8 cellular contexts compared by ENCODE assay signal in the genomic region with DNA sequence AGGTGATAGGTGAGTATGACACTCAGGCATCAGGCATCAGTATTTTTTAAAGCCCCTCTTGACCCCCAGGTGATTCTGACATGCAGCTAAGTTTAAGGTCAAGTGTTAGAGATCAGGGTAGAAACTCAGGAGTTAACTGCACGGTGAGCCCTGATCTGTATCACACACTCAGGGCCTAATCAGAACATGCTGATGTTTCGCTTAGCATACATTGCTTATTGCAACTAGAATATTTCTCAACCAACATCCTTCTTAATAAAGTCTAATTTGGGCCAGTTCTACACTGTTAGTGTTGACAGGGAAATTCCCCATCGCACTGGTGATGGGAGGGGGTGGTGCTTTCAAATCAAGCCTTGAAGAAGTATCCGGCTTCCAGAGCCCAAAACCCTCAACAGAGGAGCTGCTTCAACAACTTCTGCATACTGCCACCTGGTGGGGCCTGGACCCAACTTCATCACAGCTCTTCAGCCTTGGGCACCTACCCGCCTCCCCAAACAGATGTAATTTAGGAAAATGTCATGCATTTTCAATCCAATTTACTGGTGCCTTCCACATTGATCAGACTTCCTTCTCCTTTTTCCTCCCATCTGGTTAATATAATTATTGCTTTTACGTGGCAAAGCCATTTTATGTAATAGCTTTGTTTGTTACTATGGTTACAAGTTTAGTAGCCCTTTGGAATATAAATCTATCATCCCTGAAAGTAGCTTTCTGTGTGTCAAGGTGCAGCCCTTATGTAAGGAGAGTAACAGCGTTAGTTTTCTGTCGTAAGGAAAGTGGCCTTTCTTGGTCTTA.
DNase-seq lines count a peak whose midpoint lies in the region; ATAC-seq and TF ChIP-seq lines count a peak whose summit lies in the region.

No MANE protein-coding gene starts in this region.

- H3K4me3 ChIP-seq in parathyroid adenoma (ENCODE audit: low read depth, low read length), result no peak overlapping the region
- peak overlapping the region; percentile 45 for H3K4me3 ChIP-seq in thoracic aorta

- peaks cover 5% of the 10 kb centered on the region for H3K27me3 Mint-ChIP-seq in activated naive CD4-positive, alpha-beta T cell treated with anti-CD3 and anti-CD28 coated beads, Interleukin-2, amount 10 ng/mL, durations not matched to agents 7 days and 5 days

- no peaks in the 10 kb centered on the region for H3K36me3 Mint-ChIP-seq in activated naive CD4-positive, alpha-beta T cell treated with anti-CD3 and anti-CD28 coated beads, Interleukin-2, amount 10 ng/mL, durations not matched to agents 7 days and 5 days

- DNase-seq in Daoy (ENCODE audit: low read depth) (peak; percentile 83), LoVo (ENCODE audit: low spot score) (peak; percentile 69), SK-N-DZ (ENCODE audit: low spot score) (peak; percentile 81), glomerular endothelial cell (ENCODE audit: extremely low read depth, low read depth, low spot score) (peak; percentile 64), thoracic aorta (ENCODE audit: low spot score) (peak; percentile 67)
- DNase-seq in activated naive CD4-positive, alpha-beta T cell treated with anti-CD3 and anti-CD28 coated beads, Interleukin-2, amount 10 ng/mL, durations not matched to agents 7 days and 5 days, result peak; percentile 91

- H3K27me3 ChIP-seq in parathyroid adenoma (ENCODE audit: control insufficient read depth, insufficient read depth, low read length) (no peaks in the 10 kb centered on the region), thoracic aorta (replicated peaks; ENCODE audit: insufficient read depth) (no peaks in the 10 kb centered on the region)

- TF ChIP-seq CTCF in parathyroid adenoma (IDR thresholded peaks at IDR 0.05), result peak; percentile 70
- peak; percentile 87 for TF ChIP-seq CTCF in thoracic aorta (IDR thresholded peaks at IDR 0.05)

- peak overlapping the region; percentile 38 for H2AFZ ChIP-seq in parathyroid adenoma

- CTCF ChIA-PET in activated naive CD4-positive, alpha-beta T cell treated with anti-CD3 and anti-CD28 coated beads, Interleukin-2, amount 10 ng/mL, durations not matched to agents 7 days and 5 days (lab: Charles Lee), result interaction anchor here (0.6 to 3.7 kb wide), 38 partner anchors 8 to 410 kb away, joined by 3 to 83 read pairs (median 6); no protein-coding TSS in a partner anchor

- peak overlapping the region; percentile 2 for H3K4me2 ChIP-seq in parathyroid adenoma (ENCODE audit: low read length)

- H3K27ac ChIP-seq in parathyroid adenoma (peak overlapping the region; percentile 79), thoracic aorta (peak overlapping the region; percentile 56 to 71)

- no peaks in the 10 kb centered on the region for H3K9me3 ChIP-seq in parathyroid adenoma (ENCODE audit: control insufficient read depth, low read length)
- no peaks in the 10 kb centered on the region for H3K9me3 ChIP-seq in thoracic aorta

- H3K4me3 Mint-ChIP-seq in activated naive CD4-positive, alpha-beta T cell treated with anti-CD3 and anti-CD28 coated beads, Interleukin-2, amount 10 ng/mL, durations not matched to agents 7 days and 5 days, result no peak overlapping the region

- H3K4me1 Mint-ChIP-seq in activated naive CD4-positive, alpha-beta T cell treated with anti-CD3 and anti-CD28 coated beads, Interleukin-2, amount 10 ng/mL, durations not matched to agents 7 days and 5 days, result peaks cover 16% of the 10 kb centered on the region

- H3K79me2 ChIP-seq in parathyroid adenoma, result peaks cover 2% of the 10 kb centered on the region

- no peaks in the 10 kb centered on the region for H3K36me3 ChIP-seq in parathyroid adenoma (ENCODE audit: control insufficient read depth, insufficient read depth, low read length)
- H3K36me3 ChIP-seq in thoracic aorta, result no peaks in the 10 kb centered on the region

- no peak overlapping the region for H3K9ac ChIP-seq in parathyroid adenoma

- no peaks in the 10 kb centered on the region for H3K9me3 Mint-ChIP-seq in activated naive CD4-positive, alpha-beta T cell treated with anti-CD3 and anti-CD28 coated beads, Interleukin-2, amount 10 ng/mL, durations not matched to agents 7 days and 5 days

- ATAC-seq in GM21825 (IDR thresholded peaks at IDR 0.05; ENCODE audit: unreplicated experiment) (peak; percentile 76), thoracic aorta (ENCODE audit: insufficient number of reproducible peaks, low FRiP score, low read depth) (peak; percentile 42)

- H3K27ac Mint-ChIP-seq in activated naive CD4-positive, alpha-beta T cell treated with anti-CD3 and anti-CD28 coated beads, Interleukin-2, amount 10 ng/mL, durations not matched to agents 7 days and 5 days, result no peak overlapping the region

- peaks cover 12% of the 10 kb centered on the region for H3K4me1 ChIP-seq in parathyroid adenoma
- H3K4me1 ChIP-seq in thoracic aorta (ENCODE audit: control insufficient read depth in 1 of 2, low read depth in 2 of 2), result peaks cover 6 to 32% of the 10 kb centered on the region in 2 donors
